Comparison of ENCODE assay signal across 15 cellular contexts in the genomic region with DNA sequence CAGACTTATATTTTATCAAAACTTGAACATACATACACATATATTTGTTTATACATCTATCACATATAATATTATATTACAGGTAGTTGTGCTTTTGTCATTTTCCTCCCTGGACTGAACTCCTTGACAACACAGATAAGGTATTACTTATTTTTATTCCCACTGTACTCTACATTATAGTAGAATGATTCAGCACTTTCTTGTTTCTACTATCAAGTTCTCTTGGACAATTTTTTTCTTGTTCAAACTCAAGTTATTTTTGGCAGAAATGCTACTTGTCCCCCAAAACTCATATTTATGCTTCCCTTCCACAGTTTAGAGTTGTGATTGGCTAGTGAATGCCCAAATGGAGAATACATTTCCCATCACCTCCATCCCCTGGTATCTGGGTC. TPM values are rescaled to one million over a fixed set of nuclear protein-coding genes. Genes with fewer than 3 reads are reported as not detected.
A peak's percentile ranks its signal among the peaks of the same experiment; 100 is the strongest.
DNase-seq lines count a peak whose midpoint lies in the region; ATAC-seq and TF ChIP-seq lines count a peak whose summit lies in the region.
"Had no signal": no experiment of that assay in that cellular context is flagged by ENCODE, and none has a peak within 500 bp of the region (broad histone marks: within the 10 kb centered on the region; RNA-seq: fewer than 3 reads in every experiment).

No MANE protein-coding gene starts in this region.

- H2AFZ ChIP-seq in OCI-LY1 (ENCODE audit: low read length) = no peak overlapping the region

- no peaks in the 10 kb centered on the region for H3K27me3 ChIP-seq in OCI-LY1 (ENCODE audit: insufficient read depth, low read length)
- H3K27me3 ChIP-seq in brain microvascular endothelial cell (replicated peaks) = no peaks in the 10 kb centered on the region
- H3K27me3 ChIP-seq: cardiac muscle cell had no signal

- no peaks in the 10 kb centered on the region for H3K9me2 ChIP-seq in OCI-LY1 (ENCODE audit: low read depth, low read length)
- H3K9me2 ChIP-seq: SK-N-SH had no signal

- peaks cover under 1% of the 10 kb centered on the region for H3K9me3 Mint-ChIP-seq in activated CD8-positive, alpha-beta memory T cell treated with anti-CD3 and anti-CD28 coated beads, Interleukin-2, amount 10 ng/mL, durations not matched to agents 7 days and 5 days (ENCODE audit: low read depth)
- H3K9me3 Mint-ChIP-seq in osteocyte (ENCODE audit: unreplicated experiment) (peaks cover 5% of the 10 kb centered on the region), glutamatergic neuron (ENCODE audit: unreplicated experiment) (no peaks in the 10 kb centered on the region)

- H3F3A ChIP-seq in OCI-LY1 (ENCODE audit: insufficient read depth, low read length) = 0 out of 2 replicates have a peak, but pooled peaks cover under 1% of the 10 kb centered on the region

- peak overlapping the region; percentile 83 for H3K9ac ChIP-seq in OCI-LY1 (ENCODE audit: low read length)
- H3K9ac ChIP-seq: SK-N-SH had no signal

- H3K27ac ChIP-seq in OCI-LY1 (ENCODE audit: low read depth, low read length, poor library complexity, severe bottlenecking) (peak overlapping the region; percentile 99), brain microvascular endothelial cell (no peak overlapping the region)
- H3K27ac ChIP-seq: cardiac muscle cell had no signal

- peak overlapping the region; percentile 80 for H3K27ac Mint-ChIP-seq in activated CD8-positive, alpha-beta memory T cell treated with anti-CD3 and anti-CD28 coated beads, Interleukin-2, amount 10 ng/mL, durations not matched to agents 7 days and 5 days
- H3K27ac Mint-ChIP-seq in osteocyte (ENCODE audit: unreplicated experiment) (peak overlapping the region; percentile 13), glutamatergic neuron (ENCODE audit: unreplicated experiment) (no peak overlapping the region)

- H3K36me3 ChIP-seq in OCI-LY1 (ENCODE audit: insufficient read depth, low read length) = peaks cover 25% of the 10 kb centered on the region
- H3K36me3 ChIP-seq in brain microvascular endothelial cell (replicated peaks) = no peaks in the 10 kb centered on the region
- H3K36me3 ChIP-seq: cardiac muscle cell had no signal

- CTCF ChIA-PET in activated CD8-positive, alpha-beta memory T cell treated with anti-CD3 and anti-CD28 coated beads, Interleukin-2, amount 10 ng/mL, durations not matched to agents 7 days and 5 days (lab: Charles Lee) = no interaction called here

- H3K4me2 ChIP-seq in OCI-LY1 (ENCODE audit: low read length) = peak overlapping the region; percentile 62
- H3K4me2 ChIP-seq: SK-N-SH had no signal

- peaks cover 57% of the 10 kb centered on the region for H3K79me2 ChIP-seq in OCI-LY1 (ENCODE audit: insufficient read depth, low read length)

- peaks cover 5% of the 10 kb centered on the region for H3K36me3 Mint-ChIP-seq in activated CD8-positive, alpha-beta memory T cell treated with anti-CD3 and anti-CD28 coated beads, Interleukin-2, amount 10 ng/mL, durations not matched to agents 7 days and 5 days
- H3K36me3 Mint-ChIP-seq in osteocyte (ENCODE audit: unreplicated experiment) = no peaks in the 10 kb centered on the region
- no peaks in the 10 kb centered on the region for H3K36me3 Mint-ChIP-seq in glutamatergic neuron (ENCODE audit: unreplicated experiment)

- peak overlapping the region; percentile 23 for H3K4me3 Mint-ChIP-seq in activated CD8-positive, alpha-beta memory T cell treated with anti-CD3 and anti-CD28 coated beads, Interleukin-2, amount 10 ng/mL, durations not matched to agents 7 days and 5 days
- no peak overlapping the region for H3K4me3 Mint-ChIP-seq in osteocyte (ENCODE audit: unreplicated experiment)
- no peak overlapping the region for H3K4me3 Mint-ChIP-seq in glutamatergic neuron (ENCODE audit: unreplicated experiment)

- ATAC-seq in activated CD8-positive, alpha-beta memory T cell treated with anti-CD3 and anti-CD28 coated beads, Interleukin-2, amount 10 ng/mL, durations not matched to agents 7 days and 5 days = no peak

- H3K4me1 Mint-ChIP-seq in activated CD8-positive, alpha-beta memory T cell treated with anti-CD3 and anti-CD28 coated beads, Interleukin-2, amount 10 ng/mL, durations not matched to agents 7 days and 5 days = peaks cover 90% of the 10 kb centered on the region
- H3K4me1 Mint-ChIP-seq in osteocyte (ENCODE audit: unreplicated experiment) (peaks cover 9% of the 10 kb centered on the region), glutamatergic neuron (ENCODE audit: low read depth, unreplicated experiment) (no peaks in the 10 kb centered on the region)

- peaks cover 100% of the 10 kb centered on the region for H3K4me1 ChIP-seq in OCI-LY1 (ENCODE audit: insufficient read depth, low read length, severe bottlenecking)

- no peaks in the 10 kb centered on the region for H3K27me3 Mint-ChIP-seq in activated CD8-positive, alpha-beta memory T cell treated with anti-CD3 and anti-CD28 coated beads, Interleukin-2, amount 10 ng/mL, durations not matched to agents 7 days and 5 days
- H3K27me3 Mint-ChIP-seq in osteocyte (ENCODE audit: unreplicated experiment) (no peaks in the 10 kb centered on the region), glutamatergic neuron (ENCODE audit: unreplicated experiment) (no peaks in the 10 kb centered on the region)

- no peak for DNase-seq in activated CD8-positive, alpha-beta memory T cell treated with anti-CD3 and anti-CD28 coated beads, Interleukin-2, amount 10 ng/mL, durations not matched to agents 7 days and 5 days
- no peak for DNase-seq in activated CD8-positive, alpha-beta memory T cell treated with anti-CD3 and anti-CD28 coated beads, Interleukin-2, amount 50 U/mL, for 48 hours
- DNase-seq in astrocyte of the spinal cord (ENCODE audit: low read depth, low spot score) (peak; percentile 14), osteocyte (ENCODE audit: extremely low spot score, unreplicated experiment) (no peak), glutamatergic neuron (no peak), brain microvascular endothelial cell (no peak)
- DNase-seq in stimulated activated CD4-positive, alpha-beta T cell treated with anti-CD3 and anti-CD28 coated beads, Interleukin-4, amount 100 ng/mL, for 1 hour = no peak
- DNase-seq: activated effector memory CD4-positive, alpha-beta T cell treated with anti-CD3 and anti-CD28 coated beads, Interleukin-2, amount 50 U/mL, for 16 hours; head of caudate nucleus; midbrain; NCI-H1417 treated with DMSO at 0.1 percent for 48 hours; NCI-H345; SK-N-SH had no signal

- H3K9me3 ChIP-seq in OCI-LY1 (ENCODE audit: low read length) = no peaks in the 10 kb centered on the region
- H3K9me3 ChIP-seq: SK-N-SH had no signal

- TF ChIP-seq CTCF in OCI-LY1 (IDR thresholded peaks at IDR 0.05; ENCODE audit: low read length) = no peak
- no peak for TF ChIP-seq CTCF in astrocyte of the spinal cord (IDR thresholded peaks at IDR 0.05; ENCODE audit: low read depth, low read length)
- TF ChIP-seq CTCF in osteocyte (IDR thresholded peaks at IDR 0.05) = no peak
- no peak for TF ChIP-seq CTCF in glutamatergic neuron (IDR thresholded peaks at IDR 0.05; ENCODE audit: partially characterized antibody, unreplicated experiment)
- no peak for TF ChIP-seq CTCF in brain microvascular endothelial cell (IDR thresholded peaks at IDR 0.05; ENCODE audit: low read depth, low read length, missing control alignments)

- H4K20me1 ChIP-seq in OCI-LY1 (ENCODE audit: insufficient read depth, low read length) = no peaks in the 10 kb centered on the region

- H3K4me3 ChIP-seq in OCI-LY1 (ENCODE audit: low read depth, low read length, poor library complexity, severe bottlenecking) = peak overlapping the region; percentile 63
- H3K4me3 ChIP-seq in astrocyte of the spinal cord (ENCODE audit: low read depth, low read length) = no peak overlapping the region
- no peak overlapping the region for H3K4me3 ChIP-seq in brain microvascular endothelial cell (ENCODE audit: low read depth, low read length)
- H3K4me3 ChIP-seq: cardiac muscle cell had no signal

- in situ Hi-C loops in astrocyte of the spinal cord (cut with HindIII; ENCODE audit: low sequenced_read_pairs) = no loop called here
- in situ Hi-C loops in brain microvascular endothelial cell (cut with HindIII; ENCODE audit: low pct_ligation_motif_present, low sequenced_read_pairs) = no loop called here

RNA-seq across cellular contexts. Expression of gene PTPRC, which starts 10.8 kb away (rescaled TPM):
- 100 to 1,000 TPM; 556 to 674 TPM for total RNA-seq in activated CD8-positive, alpha-beta memory T cell treated with anti-CD3 and anti-CD28 coated beads, Interleukin-2, amount 10 ng/mL, durations not matched to agents 7 days and 5 days
- total RNA-seq in osteocyte (not detected in 2 replicates), glutamatergic neuron (ENCODE audit: unreplicated experiment) (not detected)
- total RNA-seq: cardiac muscle cell had no signal

Comparison
In these comparisons a context has a peak if more than half of its experiments do, and no peak if none do; other contexts are left out.
1. RNA of gene PTPRC, which starts 10.8 kb away (total RNA-seq): 556 to 674 TPM in activated CD8-positive, alpha-beta memory T cell treated with anti-CD3 and anti-CD28 coated beads, Interleukin-2, amount 10 ng/mL, durations not matched to agents 7 days and 5 days; not detected in osteocyte and not detected in glutamatergic neuron (single experiment); every median in the first group is over 100 times any median in the second.